Comparison of ENCODE assay signal across 10 cellular contexts in the genomic region with DNA sequence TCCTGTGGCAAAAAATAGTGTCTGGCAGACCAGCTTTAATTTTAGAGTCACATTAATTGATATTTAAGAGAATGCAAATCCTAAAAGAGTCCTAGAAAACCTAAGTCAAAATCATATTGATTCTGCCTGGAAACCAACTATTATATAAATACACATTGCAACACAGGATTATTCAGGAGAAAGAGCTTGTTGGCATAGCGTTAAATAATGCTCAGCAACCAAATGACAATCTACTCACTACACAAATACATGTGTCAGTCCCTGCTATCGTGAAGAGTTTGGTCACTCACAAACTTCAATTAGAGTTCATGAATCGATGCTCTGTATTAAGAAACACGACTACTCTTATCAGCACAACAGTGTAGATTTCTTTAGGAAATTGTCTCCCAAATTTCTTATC. TPM values are rescaled to one million over a fixed set of nuclear protein-coding genes. Genes with fewer than 3 reads are reported as not detected.
"Had no signal": no experiment of that assay in that cellular context is flagged by ENCODE, and none has a peak within 500 bp of the region (broad histone marks: within the 10 kb centered on the region; RNA-seq: fewer than 3 reads in every experiment).

No MANE protein-coding gene starts in this region.

- H3K4me2 ChIP-seq: KMS-11 had no signal

- H3K4me3 ChIP-seq: K562 had no signal

- H3K9ac ChIP-seq: KMS-11 had no signal

- H3K27ac ChIP-seq: HL-60, KMS-11 had no signal

- FAIRE-seq: HTR-8/SVneo, K562 had no signal

- DNase-seq: IMR-90, KBM-7, KG1 had no signal

- ATAC-seq: K562 had no signal

RNA-seq across cellular contexts. Expression of gene CGA, which starts 54.2 kb away (rescaled TPM):
- total RNA-seq: HT-29, HT1080, IMR-90, K562 had no signal
- polyA plus RNA-seq: IgD-negative memory B cell had no signal
